Comparison of ENCODE assay signal across 1 cellular context in the genomic region with DNA sequence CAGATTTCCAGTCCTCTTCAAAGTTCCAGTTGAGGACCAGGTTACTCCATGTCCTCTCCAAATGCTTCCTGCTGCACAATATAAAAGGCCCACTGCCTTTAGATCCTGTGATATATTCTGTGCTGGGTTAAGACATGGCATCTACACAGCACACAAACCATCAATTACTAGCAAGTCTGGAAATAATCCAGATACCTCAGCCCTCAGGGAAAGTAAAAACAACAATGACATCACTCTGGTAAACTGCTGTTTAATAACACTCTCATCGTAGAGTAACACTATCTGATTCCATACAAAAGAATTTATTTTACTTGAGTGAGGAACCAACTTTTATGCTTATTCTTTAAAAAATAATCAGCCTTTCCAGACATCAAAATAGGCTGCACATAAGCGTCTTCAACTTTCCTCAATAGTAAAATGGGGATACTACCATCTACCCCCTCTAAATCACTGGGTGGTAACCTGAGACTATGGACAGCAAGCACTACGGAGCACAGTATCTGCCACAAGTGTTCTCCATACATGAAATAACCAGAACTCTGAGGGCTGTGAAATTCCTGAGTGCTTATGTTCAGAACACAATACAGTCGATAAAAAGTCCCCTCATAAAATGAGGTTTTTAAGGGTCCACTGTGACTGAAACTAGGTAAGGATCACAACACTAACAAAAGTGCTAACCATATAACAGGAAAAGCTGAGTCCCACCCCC.
A peak's percentile ranks its signal among the peaks of the same experiment; 100 is the strongest.
TF ChIP-seq lines count a peak whose summit lies in the region.

No MANE protein-coding gene starts in this region.

TF ChIP-seq in HEK293, 187 proteins besides CTCF, POLR2A, EP300 and RAD21 (continued from another document):
- TF ChIP-seq, protein P1, sequence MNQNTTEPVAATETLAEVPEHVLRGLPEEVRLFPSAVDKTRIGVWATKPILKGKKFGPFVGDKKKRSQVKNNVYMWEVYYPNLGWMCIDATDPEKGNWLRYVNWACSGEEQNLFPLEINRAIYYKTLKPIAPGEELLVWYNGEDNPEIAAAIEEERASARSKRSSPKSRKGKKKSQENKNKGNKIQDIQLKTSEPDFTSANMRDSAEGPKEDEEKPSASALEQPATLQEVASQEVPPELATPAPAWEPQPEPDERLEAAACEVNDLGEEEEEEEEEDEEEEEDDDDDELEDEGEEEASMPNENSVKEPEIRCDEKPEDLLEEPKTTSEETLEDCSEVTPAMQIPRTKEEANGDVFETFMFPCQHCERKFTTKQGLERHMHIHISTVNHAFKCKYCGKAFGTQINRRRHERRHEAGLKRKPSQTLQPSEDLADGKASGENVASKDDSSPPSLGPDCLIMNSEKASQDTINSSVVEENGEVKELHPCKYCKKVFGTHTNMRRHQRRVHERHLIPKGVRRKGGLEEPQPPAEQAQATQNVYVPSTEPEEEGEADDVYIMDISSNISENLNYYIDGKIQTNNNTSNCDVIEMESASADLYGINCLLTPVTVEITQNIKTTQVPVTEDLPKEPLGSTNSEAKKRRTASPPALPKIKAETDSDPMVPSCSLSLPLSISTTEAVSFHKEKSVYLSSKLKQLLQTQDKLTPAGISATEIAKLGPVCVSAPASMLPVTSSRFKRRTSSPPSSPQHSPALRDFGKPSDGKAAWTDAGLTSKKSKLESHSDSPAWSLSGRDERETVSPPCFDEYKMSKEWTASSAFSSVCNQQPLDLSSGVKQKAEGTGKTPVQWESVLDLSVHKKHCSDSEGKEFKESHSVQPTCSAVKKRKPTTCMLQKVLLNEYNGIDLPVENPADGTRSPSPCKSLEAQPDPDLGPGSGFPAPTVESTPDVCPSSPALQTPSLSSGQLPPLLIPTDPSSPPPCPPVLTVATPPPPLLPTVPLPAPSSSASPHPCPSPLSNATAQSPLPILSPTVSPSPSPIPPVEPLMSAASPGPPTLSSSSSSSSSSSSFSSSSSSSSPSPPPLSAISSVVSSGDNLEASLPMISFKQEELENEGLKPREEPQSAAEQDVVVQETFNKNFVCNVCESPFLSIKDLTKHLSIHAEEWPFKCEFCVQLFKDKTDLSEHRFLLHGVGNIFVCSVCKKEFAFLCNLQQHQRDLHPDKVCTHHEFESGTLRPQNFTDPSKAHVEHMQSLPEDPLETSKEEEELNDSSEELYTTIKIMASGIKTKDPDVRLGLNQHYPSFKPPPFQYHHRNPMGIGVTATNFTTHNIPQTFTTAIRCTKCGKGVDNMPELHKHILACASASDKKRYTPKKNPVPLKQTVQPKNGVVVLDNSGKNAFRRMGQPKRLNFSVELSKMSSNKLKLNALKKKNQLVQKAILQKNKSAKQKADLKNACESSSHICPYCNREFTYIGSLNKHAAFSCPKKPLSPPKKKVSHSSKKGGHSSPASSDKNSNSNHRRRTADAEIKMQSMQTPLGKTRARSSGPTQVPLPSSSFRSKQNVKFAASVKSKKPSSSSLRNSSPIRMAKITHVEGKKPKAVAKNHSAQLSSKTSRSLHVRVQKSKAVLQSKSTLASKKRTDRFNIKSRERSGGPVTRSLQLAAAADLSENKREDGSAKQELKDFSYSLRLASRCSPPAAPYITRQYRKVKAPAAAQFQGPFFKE (tag by site-specific recombination; IDR thresholded peaks at IDR 0.05; ENCODE audit: borderline replicate concordance): no peak
- TF ChIP-seq ZNF830 (tag by site-specific recombination; IDR thresholded peaks at IDR 0.05; ENCODE audit: low read depth) (no peak), BCL11B (tag by site-specific recombination; IDR thresholded peaks at IDR 0.05; ENCODE audit: low read depth) (no peak), SCRT2 (tag by site-specific recombination; IDR thresholded peaks at IDR 0.05) (peak; percentile 75), YY2 (tag by site-specific recombination; IDR thresholded peaks at IDR 0.05) (no peak), GLIS1 (tag by site-specific recombination; IDR thresholded peaks at IDR 0.05) (no peak), GLIS2 (tag by site-specific recombination; IDR thresholded peaks at IDR 0.05) (no peak), ZNF837 (tag by site-specific recombination; IDR thresholded peaks at IDR 0.05) (no peak), TCF7L2 (IDR thresholded peaks at IDR 0.05; ENCODE audit: borderline replicate concordance, low read depth, low read length) (no peak), ZNF335 (tag by site-specific recombination; conservative IDR thresholded peaks at IDR 0.05) (peak; percentile 14; the same call in 1 of the 2 replicates), ZNF791 (tag by site-specific recombination; IDR thresholded peaks at IDR 0.05) (no peak)
- TF ChIP-seq, protein P2, sequence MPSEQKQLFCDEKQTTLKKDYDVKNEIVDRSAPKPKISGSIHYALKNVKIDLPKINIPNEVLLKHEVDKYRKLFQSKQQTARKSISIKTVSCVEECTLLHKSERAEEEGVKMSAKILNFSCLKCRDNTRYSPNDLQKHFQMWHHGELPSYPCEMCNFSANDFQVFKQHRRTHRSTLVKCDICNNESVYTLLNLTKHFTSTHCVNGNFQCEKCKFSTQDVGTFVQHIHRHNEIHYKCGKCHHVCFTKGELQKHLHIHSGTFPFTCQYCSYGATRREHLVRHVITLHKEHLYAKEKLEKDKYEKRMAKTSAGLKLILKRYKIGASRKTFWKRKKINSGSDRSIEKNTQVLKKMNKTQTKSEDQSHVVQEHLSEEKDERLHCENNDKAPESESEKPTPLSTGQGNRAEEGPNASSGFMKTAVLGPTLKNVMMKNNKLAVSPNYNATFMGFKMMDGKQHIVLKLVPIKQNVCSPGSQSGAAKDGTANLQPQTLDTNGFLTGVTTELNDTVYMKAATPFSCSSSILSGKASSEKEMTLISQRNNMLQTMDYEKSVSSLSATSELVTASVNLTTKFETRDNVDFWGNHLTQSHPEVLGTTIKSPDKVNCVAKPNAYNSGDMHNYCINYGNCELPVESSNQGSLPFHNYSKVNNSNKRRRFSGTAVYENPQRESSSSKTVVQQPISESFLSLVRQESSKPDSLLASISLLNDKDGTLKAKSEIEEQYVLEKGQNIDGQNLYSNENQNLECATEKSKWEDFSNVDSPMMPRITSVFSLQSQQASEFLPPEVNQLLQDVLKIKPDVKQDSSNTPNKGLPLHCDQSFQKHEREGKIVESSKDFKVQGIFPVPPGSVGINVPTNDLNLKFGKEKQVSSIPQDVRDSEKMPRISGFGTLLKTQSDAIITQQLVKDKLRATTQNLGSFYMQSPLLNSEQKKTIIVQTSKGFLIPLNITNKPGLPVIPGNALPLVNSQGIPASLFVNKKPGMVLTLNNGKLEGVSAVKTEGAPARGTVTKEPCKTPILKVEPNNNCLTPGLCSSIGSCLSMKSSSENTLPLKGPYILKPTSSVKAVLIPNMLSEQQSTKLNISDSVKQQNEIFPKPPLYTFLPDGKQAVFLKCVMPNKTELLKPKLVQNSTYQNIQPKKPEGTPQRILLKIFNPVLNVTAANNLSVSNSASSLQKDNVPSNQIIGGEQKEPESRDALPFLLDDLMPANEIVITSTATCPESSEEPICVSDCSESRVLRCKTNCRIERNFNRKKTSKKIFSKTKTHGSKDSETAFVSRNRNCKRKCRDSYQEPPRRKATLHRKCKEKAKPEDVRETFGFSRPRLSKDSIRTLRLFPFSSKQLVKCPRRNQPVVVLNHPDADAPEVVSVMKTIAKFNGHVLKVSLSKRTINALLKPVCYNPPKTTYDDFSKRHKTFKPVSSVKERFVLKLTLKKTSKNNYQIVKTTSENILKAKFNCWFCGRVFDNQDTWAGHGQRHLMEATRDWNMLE (tag by site-specific recombination; conservative IDR thresholded peaks at IDR 0.05; ENCODE audit: low read depth): no peak
- TF ChIP-seq, protein P3, sequence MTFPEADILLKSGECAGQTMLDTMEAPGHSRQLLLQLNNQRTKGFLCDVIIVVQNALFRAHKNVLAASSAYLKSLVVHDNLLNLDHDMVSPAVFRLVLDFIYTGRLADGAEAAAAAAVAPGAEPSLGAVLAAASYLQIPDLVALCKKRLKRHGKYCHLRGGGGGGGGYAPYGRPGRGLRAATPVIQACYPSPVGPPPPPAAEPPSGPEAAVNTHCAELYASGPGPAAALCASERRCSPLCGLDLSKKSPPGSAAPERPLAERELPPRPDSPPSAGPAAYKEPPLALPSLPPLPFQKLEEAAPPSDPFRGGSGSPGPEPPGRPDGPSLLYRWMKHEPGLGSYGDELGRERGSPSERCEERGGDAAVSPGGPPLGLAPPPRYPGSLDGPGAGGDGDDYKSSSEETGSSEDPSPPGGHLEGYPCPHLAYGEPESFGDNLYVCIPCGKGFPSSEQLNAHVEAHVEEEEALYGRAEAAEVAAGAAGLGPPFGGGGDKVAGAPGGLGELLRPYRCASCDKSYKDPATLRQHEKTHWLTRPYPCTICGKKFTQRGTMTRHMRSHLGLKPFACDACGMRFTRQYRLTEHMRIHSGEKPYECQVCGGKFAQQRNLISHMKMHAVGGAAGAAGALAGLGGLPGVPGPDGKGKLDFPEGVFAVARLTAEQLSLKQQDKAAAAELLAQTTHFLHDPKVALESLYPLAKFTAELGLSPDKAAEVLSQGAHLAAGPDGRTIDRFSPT (tag by site-specific recombination; IDR thresholded peaks at IDR 0.05): peak; percentile 56; the same call in 1 of the 2 replicates
- TF ChIP-seq, protein P4, sequence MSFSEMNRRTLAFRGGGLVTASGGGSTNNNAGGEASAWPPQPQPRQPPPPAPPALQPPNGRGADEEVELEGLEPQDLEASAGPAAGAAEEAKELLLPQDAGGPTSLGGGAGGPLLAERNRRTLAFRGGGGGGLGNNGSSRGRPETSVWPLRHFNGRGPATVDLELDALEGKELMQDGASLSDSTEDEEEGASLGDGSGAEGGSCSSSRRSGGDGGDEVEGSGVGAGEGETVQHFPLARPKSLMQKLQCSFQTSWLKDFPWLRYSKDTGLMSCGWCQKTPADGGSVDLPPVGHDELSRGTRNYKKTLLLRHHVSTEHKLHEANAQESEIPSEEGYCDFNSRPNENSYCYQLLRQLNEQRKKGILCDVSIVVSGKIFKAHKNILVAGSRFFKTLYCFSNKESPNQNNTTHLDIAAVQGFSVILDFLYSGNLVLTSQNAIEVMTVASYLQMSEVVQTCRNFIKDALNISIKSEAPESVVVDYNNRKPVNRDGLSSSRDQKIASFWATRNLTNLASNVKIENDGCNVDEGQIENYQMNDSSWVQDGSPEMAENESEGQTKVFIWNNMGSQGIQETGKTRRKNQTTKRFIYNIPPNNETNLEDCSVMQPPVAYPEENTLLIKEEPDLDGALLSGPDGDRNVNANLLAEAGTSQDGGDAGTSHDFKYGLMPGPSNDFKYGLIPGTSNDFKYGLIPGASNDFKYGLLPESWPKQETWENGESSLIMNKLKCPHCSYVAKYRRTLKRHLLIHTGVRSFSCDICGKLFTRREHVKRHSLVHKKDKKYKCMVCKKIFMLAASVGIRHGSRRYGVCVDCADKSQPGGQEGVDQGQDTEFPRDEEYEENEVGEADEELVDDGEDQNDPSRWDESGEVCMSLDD (tag by site-specific recombination; IDR thresholded peaks at IDR 0.05): no peak
